9 cellular contexts compared by ENCODE assay signal in genomic region chr1:115337276-115337632, GRCh38. TPM values are rescaled to one million over a fixed set of nuclear protein-coding genes. Genes with fewer than 3 reads are reported as not detected.
DNase-seq lines count a peak whose midpoint lies in the region; TF ChIP-seq lines count a peak whose summit lies in the region.
"Had no signal": no experiment of that assay in that cellular context is flagged by ENCODE, and none has a peak within 500 bp of the region (broad histone marks: within the 10 kb centered on the region; RNA-seq: fewer than 3 reads in every experiment).

No MANE protein-coding gene starts in this region.

- DNase-seq in NCI-H146 treated with DMSO at 0.1 percent for 48 hours (lab: John Stamatoyannopoulos, UW; ENCODE audit: unreplicated experiment): peak; percentile 24
- no peak for DNase-seq in NCI-H146 (lab: John Stamatoyannopoulos, UW)
- no peak for DNase-seq in esophagus muscularis mucosa (ENCODE audit: extremely low spot score)
- DNase-seq in stimulated activated CD8-positive, alpha-beta memory T cell treated with anti-CD3 and anti-CD28 coated beads, Interleukin-4, amount 100 ng/mL, for 48 hours: no peak
- no peak for DNase-seq in SHP77 treated with DMSO at 0.1 percent for 48 hours (lab: John Stamatoyannopoulos, UW)
- no peak for DNase-seq in occipital lobe (lab: John Stamatoyannopoulos, UW)

- H3K27me3 ChIP-seq in esophagus muscularis mucosa: peaks cover 0 to 30% (median 11%) of the 10 kb centered on the region in 4 donors
- peaks cover 5 to 10% of the 10 kb centered on the region in 2 donors for H3K27me3 ChIP-seq in mucosa of rectum (ENCODE audit: control insufficient read depth in 2 of 2, insufficient read depth in 2 of 2, low read length in 2 of 2)

- TF ChIP-seq POLR2A in esophagus muscularis mucosa (IDR thresholded peaks at IDR 0.05; ENCODE audit: low read depth): no peak

- intact Hi-C loops in esophagus muscularis mucosa (cut with DNase I): no loop called here

- H3K4me1 ChIP-seq in esophagus muscularis mucosa (peaks cover 7 to 37% (median 24%) of the 10 kb centered on the region in 4 donors), mucosa of rectum (ENCODE audit: control insufficient read depth in 2 of 2, insufficient read depth in 2 of 2, low read length in 2 of 2) (peaks cover 0 to 3% of the 10 kb centered on the region in 2 donors), urinary bladder (ENCODE audit: insufficient read depth) (no peaks in the 10 kb centered on the region)

- H3K4me3 ChIP-seq in esophagus muscularis mucosa (peak overlapping the region; percentile 54 to 64 (median 55)), mucosa of rectum (ENCODE audit: low read length in 2 of 2) (peak overlapping the region; percentile 37 to 57), urinary bladder (ENCODE audit: low read depth, low read length) (peak overlapping the region; percentile 32)

- no peaks in the 10 kb centered on the region for H3K9me3 ChIP-seq in esophagus muscularis mucosa
- H3K9me3 ChIP-seq in mucosa of rectum (ENCODE audit: control insufficient read depth in 2 of 2, low read length in 2 of 2): no peaks in the 10 kb centered on the region

- 63% methylated on average over 3 of the region's 19 CpGs for WGBS in esophagus muscularis mucosa
- WGBS in urinary bladder: 5% methylated on average over 19 of the region's 19 CpGs

- TF ChIP-seq EP300 in esophagus muscularis mucosa (IDR thresholded peaks at IDR 0.05): no peak

- H3K27ac ChIP-seq in esophagus muscularis mucosa (replicated peaks in 1 of 4): peak overlapping the region; percentile 58 to 75 (median 70)
- H3K27ac ChIP-seq in mucosa of rectum (ENCODE audit: low read depth in 2 of 2, low read length in 2 of 2): no peak overlapping the region
- H3K27ac ChIP-seq in urinary bladder (ENCODE audit: low read depth): no peak overlapping the region

- peak overlapping the region in 1 of 2 donors; percentile 49 for H3K9ac ChIP-seq in mucosa of rectum (ENCODE audit: low read depth in 1 of 2, low read length in 2 of 2)

- H3K36me3 ChIP-seq in esophagus muscularis mucosa (no peaks in the 10 kb centered on the region), mucosa of rectum (ENCODE audit: control insufficient read depth in 2 of 2, insufficient read depth in 2 of 2, low read length in 2 of 2) (no peaks in the 10 kb centered on the region), urinary bladder (ENCODE audit: insufficient read depth) (no peaks in the 10 kb centered on the region)

- TF ChIP-seq CTCF in esophagus muscularis mucosa (IDR thresholded peaks at IDR 0.05): no peak

RNA-seq across cellular contexts. Expression of gene NGF, which starts 0.8 kb away (rescaled TPM):
- total RNA-seq in esophagus muscularis mucosa: 1 to 10 TPM; 2.9 to 7.5 (median 3.8) TPM
- 5.8 TPM for total RNA-seq in urinary bladder
- polyA plus RNA-seq in urinary bladder: 8.0 TPM
- total RNA-seq in occipital lobe: 0.78 TPM
- total RNA-seq: pulmonary artery endothelial cell had no signal

Comparison
In these comparisons a context has a peak if more than half of its experiments do, and no peak if none do; other contexts are left out.
1. H3K27ac ChIP-seq: peak in esophagus muscularis mucosa (4 of 4); none in mucosa of rectum (0 of 2) and urinary bladder (single experiment).
2. Peak in every context shown above with its lines, with median percentiles within 50 percentile points of each other: H3K4me3 ChIP-seq.